In genomic region chr4:168830777-168831512, GRCh38 we compare ENCODE assay signal across 8 cellular contexts.
DNase-seq lines count a peak whose midpoint lies in the region; ATAC-seq and TF ChIP-seq lines count a peak whose summit lies in the region.

No MANE protein-coding gene starts in this region.

- peaks cover 30% of the 10 kb centered on the region for H3K27me3 ChIP-seq in CD4-positive, CD25-positive, alpha-beta regulatory T cell (ENCODE audit: control insufficient read depth, insufficient read depth, low read length)

- no peak overlapping the region for H3K27ac ChIP-seq in CD4-positive, CD25-positive, alpha-beta regulatory T cell (ENCODE audit: insufficient read depth, low read length, poor library complexity, severe bottlenecking)

- peaks cover 16% of the 10 kb centered on the region for H3K4me1 ChIP-seq in CD4-positive, CD25-positive, alpha-beta regulatory T cell (ENCODE audit: control insufficient read depth, insufficient read depth, low read length, poor library complexity, severe bottlenecking)

- TF ChIP-seq CTCF in nephron progenitor cell (IDR thresholded peaks at IDR 0.05) = no peak

- peak overlapping the region; percentile 33 to 88 (median 82) for H3K4me3 Mint-ChIP-seq in CD4-positive, CD25-positive, alpha-beta regulatory T cell
- H3K4me3 Mint-ChIP-seq in central memory CD8-positive, alpha-beta T cell = peak overlapping the region; percentile 82
- H3K4me3 Mint-ChIP-seq in nephron progenitor cell = peak overlapping the region; percentile 85

- H3K4me3 ChIP-seq in CD4-positive, CD25-positive, alpha-beta regulatory T cell (ENCODE audit: low read depth, low read length) = no peak overlapping the region

- H3K9me3 ChIP-seq in CD4-positive, CD25-positive, alpha-beta regulatory T cell (ENCODE audit: control insufficient read depth in 2 of 2, low read length in 2 of 2) = no peaks in the 10 kb centered on the region

- H3K36me3 Mint-ChIP-seq in CD4-positive, CD25-positive, alpha-beta regulatory T cell = no peaks in the 10 kb centered on the region
- H3K36me3 Mint-ChIP-seq in central memory CD8-positive, alpha-beta T cell (ENCODE audit: insufficient read depth) = no peaks in the 10 kb centered on the region
- H3K36me3 Mint-ChIP-seq in nephron progenitor cell (ENCODE audit: low read depth) = peaks cover 12% of the 10 kb centered on the region

- ATAC-seq in CD4-positive, CD25-positive, alpha-beta regulatory T cell (ENCODE audit: low read depth in 2 of 2) = no peak
- ATAC-seq in central memory CD8-positive, alpha-beta T cell (replicated peaks; ENCODE audit: extremely low read depth, poor library complexity, severe bottlenecking) = no peak
- ATAC-seq in GM21786 (IDR thresholded peaks at IDR 0.05; ENCODE audit: unreplicated experiment) = no peak
- no peak for ATAC-seq in HG02885 (IDR thresholded peaks at IDR 0.05; ENCODE audit: poor library complexity, unreplicated experiment)

- peak overlapping the region in 1 of 3 donors; percentile 26 for H3K27ac Mint-ChIP-seq in CD4-positive, CD25-positive, alpha-beta regulatory T cell
- H3K27ac Mint-ChIP-seq in central memory CD8-positive, alpha-beta T cell (ENCODE audit: low read depth) = no peak overlapping the region
- H3K27ac Mint-ChIP-seq in nephron progenitor cell = peak overlapping the region; percentile 90

- H3K27me3 Mint-ChIP-seq in CD4-positive, CD25-positive, alpha-beta regulatory T cell = peaks cover 73% of the 10 kb centered on the region
- H3K27me3 Mint-ChIP-seq in central memory CD8-positive, alpha-beta T cell = peaks cover 85% of the 10 kb centered on the region
- no peaks in the 10 kb centered on the region for H3K27me3 Mint-ChIP-seq in nephron progenitor cell (ENCODE audit: low read depth, poor library complexity)

- H3K36me3 ChIP-seq in CD4-positive, CD25-positive, alpha-beta regulatory T cell (ENCODE audit: control insufficient read depth, insufficient read depth, low read length) = no peaks in the 10 kb centered on the region

- DNase-seq in CD4-positive, CD25-positive, alpha-beta regulatory T cell = no peak
- DNase-seq in LoVo (ENCODE audit: low spot score) (peak; percentile 15), nephron progenitor cell (no peak), AML-193 (lab: John Stamatoyannopoulos, UW) (no peak), HPDE6-E6E7 (ENCODE audit: extremely low spot score) (no peak)
- no peak for DNase-seq in central memory CD8-positive, alpha-beta T cell (ENCODE audit: low spot score in 2 of 2)

- H3K9me3 Mint-ChIP-seq in CD4-positive, CD25-positive, alpha-beta regulatory T cell = peaks cover 0 to 2% (median 0%) of the 10 kb centered on the region in 7 donors
- no peaks in the 10 kb centered on the region for H3K9me3 Mint-ChIP-seq in central memory CD8-positive, alpha-beta T cell
- H3K9me3 Mint-ChIP-seq in nephron progenitor cell = no peaks in the 10 kb centered on the region

- peaks cover 0 to 13% (median 5%) of the 10 kb centered on the region in 4 donors for H3K4me1 Mint-ChIP-seq in CD4-positive, CD25-positive, alpha-beta regulatory T cell
- H3K4me1 Mint-ChIP-seq in central memory CD8-positive, alpha-beta T cell = peaks cover 13% of the 10 kb centered on the region
- peaks cover 65% of the 10 kb centered on the region for H3K4me1 Mint-ChIP-seq in nephron progenitor cell
